Comparison of ENCODE assay signal across 10 cellular contexts in the genomic region with DNA sequence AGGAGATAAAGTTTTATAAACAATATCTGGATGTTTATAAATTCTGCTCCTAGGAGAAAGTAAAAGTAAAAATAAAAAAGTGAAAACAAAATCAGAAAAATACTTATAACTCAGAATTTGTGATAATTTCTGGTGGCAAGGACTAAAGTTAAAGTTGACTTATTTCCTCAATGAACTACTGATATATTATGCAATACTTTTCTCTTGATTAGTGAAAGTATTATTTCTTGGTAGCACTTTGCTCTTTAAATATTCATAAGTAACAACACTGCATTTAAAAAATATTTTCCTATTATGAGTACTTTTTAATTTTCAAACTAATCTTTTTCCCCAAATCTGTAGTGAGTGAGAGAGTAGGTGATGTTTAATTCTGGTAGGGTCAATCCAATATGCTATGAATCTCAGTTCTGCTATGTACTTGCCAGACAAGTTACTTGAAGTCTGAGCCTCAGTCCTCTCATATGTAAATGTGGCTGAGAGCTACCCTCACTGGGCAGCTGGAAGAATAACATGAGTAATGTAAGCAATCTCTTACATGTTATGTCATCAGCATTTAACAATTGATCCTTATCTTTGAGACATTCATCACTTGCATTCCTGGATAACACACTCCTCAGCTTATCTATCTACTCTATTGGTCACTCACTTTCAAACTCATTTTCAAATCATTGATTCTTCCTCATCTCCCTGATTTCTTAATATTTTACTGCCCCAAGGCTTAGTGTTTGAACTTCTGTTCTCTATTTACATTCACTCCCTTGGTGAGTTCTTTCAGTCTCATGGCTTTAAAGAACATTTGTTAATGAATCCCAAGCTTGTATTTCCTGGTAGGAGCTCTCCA.
DNase-seq lines count a peak whose midpoint lies in the region; ATAC-seq, FAIRE-seq and TF ChIP-seq lines count a peak whose summit lies in the region.
"Had no signal": no experiment of that assay in that cellular context is flagged by ENCODE, and none has a peak within 500 bp of the region (broad histone marks: within the 10 kb centered on the region; RNA-seq: fewer than 3 reads in every experiment).

No MANE protein-coding gene starts in this region.

- no peaks in the 10 kb centered on the region for H3K36me3 ChIP-seq in PC-9 (ENCODE audit: low read depth)
- H3K36me3 ChIP-seq in fibroblast of lung (ENCODE audit: control insufficient read depth, insufficient read depth, low read length), result no peaks in the 10 kb centered on the region

- ATAC-seq in GM19035 (IDR thresholded peaks at IDR 0.05; ENCODE audit: unreplicated experiment) (no peak), HG03378 (IDR thresholded peaks at IDR 0.05; ENCODE audit: unreplicated experiment) (no peak)

- H3F3A ChIP-seq in PC-9 (ENCODE audit: insufficient read depth, low read depth), result peaks cover 21% of the 10 kb centered on the region

- H3K4me2 ChIP-seq in PC-9, result peak overlapping the region; percentile 24
- H3K4me2 ChIP-seq in fibroblast of lung (ENCODE audit: extremely low read depth, insufficient read depth, low read length), result no peak overlapping the region

- H3K27me3 ChIP-seq in PC-9 (ENCODE audit: insufficient read depth, low read depth) (no peaks in the 10 kb centered on the region), fibroblast of lung (ENCODE audit: control insufficient read depth, insufficient read depth, low read length) (no peaks in the 10 kb centered on the region)

- H3K9ac ChIP-seq in fibroblast of lung (ENCODE audit: insufficient read depth, low read length), result no peak overlapping the region

- H3K4me1 ChIP-seq in PC-9 (replicated peaks; ENCODE audit: insufficient read depth) (peaks cover 37% of the 10 kb centered on the region), fibroblast of lung (ENCODE audit: control insufficient read depth, extremely low read depth, insufficient read depth, low read length) (peaks cover 9% of the 10 kb centered on the region)

- DNase-seq in GM18507 (ENCODE audit: extremely low spot score, insufficient read length, low read depth) (no peak), PC-9 (peak; percentile 14 to 93), fibroblast of lung (ENCODE audit: low read depth in 2 of 2) (peak; percentile 82 to 99), pulmonary artery endothelial cell (ENCODE audit: low read depth, low spot score) (peak; percentile 53), NCI-H510A (lab: John Stamatoyannopoulos, UW) (no peak), cerebellar cortex (ENCODE audit: low spot score) (no peak)
- DNase-seq: activated CD8-positive, alpha-beta memory T cell treated with anti-CD3 and anti-CD28 coated beads, Interleukin-2, amount 50 U/mL, for 4 hours; NCI-H1105 treated with DMSO at 0.1 percent for 48 hours had no signal

- H3K79me2 ChIP-seq in PC-9 (ENCODE audit: low read depth) (no peaks in the 10 kb centered on the region), fibroblast of lung (ENCODE audit: control insufficient read depth, insufficient read depth, low read length) (no peaks in the 10 kb centered on the region)

- CTCF ChIA-PET in PC-9 (lab: Charles Lee), result no interaction called here

- H4K20me1 ChIP-seq in PC-9 (ENCODE audit: insufficient read depth), result no peaks in the 10 kb centered on the region
- no peaks in the 10 kb centered on the region for H4K20me1 ChIP-seq in fibroblast of lung (ENCODE audit: control insufficient read depth, extremely low read depth, insufficient read depth, low read length)

- POLR2A ChIA-PET in PC-9 (lab: Charles Lee; ENCODE audit: unreplicated experiment), result no interaction called here

- H3K9me2 ChIP-seq in PC-9 (ENCODE audit: insufficient read depth), result no peaks in the 10 kb centered on the region

- TF ChIP-seq CTCF in PC-9 (conservative IDR thresholded peaks at IDR 0.05) (no peak), fibroblast of lung (conservative IDR thresholded peaks at IDR 0.05 in 1 of 2, IDR thresholded peaks at IDR 0.05 in 1 of 2; ENCODE audit: low read depth in 1 of 2, low read length in 2 of 2) (no peak)

- H3K27ac ChIP-seq in PC-9, result peak overlapping the region; percentile 86
- H3K27ac ChIP-seq in fibroblast of lung (ENCODE audit: insufficient read depth, low read length), result no peak overlapping the region

- H3K9me3 ChIP-seq in PC-9 (ENCODE audit: insufficient read depth, low read depth), result no peaks in the 10 kb centered on the region
- no peaks in the 10 kb centered on the region for H3K9me3 ChIP-seq in fibroblast of lung (ENCODE audit: control insufficient read depth, insufficient read depth, low read depth, low read length)

- BruUV-seq in PC-9 (replicated peaks; lab: Mats Ljungman, UMichigan), result no TSS peak

- FAIRE-seq in GM18507 (lab: Jason Lieb, UNC), result peak; percentile 52

- H3K4me3 ChIP-seq in PC-9, result no peak overlapping the region
- H3K4me3 ChIP-seq in fibroblast of lung (replicated peaks in 1 of 4; ENCODE audit: control extremely low read depth in 1 of 4, insufficient read depth in 1 of 4, low read depth in 3 of 4, low read length in 4 of 4), result no peak overlapping the region

- intact Hi-C loops in PC-9 (cut with micrococcal nuclease; ENCODE audit: unreplicated experiment), result no loop called here

- H2AFZ ChIP-seq in PC-9 (no peak overlapping the region), fibroblast of lung (ENCODE audit: low read length) (no peak overlapping the region)

Comparison
In these comparisons a context has a peak if more than half of its experiments do, and no peak if none do; other contexts are left out.
1. DNase-seq: peak in PC-9 (2 of 2), fibroblast of lung (2 of 2) and pulmonary artery endothelial cell (single experiment); none in GM18507 (single experiment), NCI-H510A (single experiment) and cerebellar cortex (single experiment).